20 cellular contexts compared by ENCODE assay signal in genomic region chr17:49979748-49980479, GRCh38. TPM values are rescaled to one million over a fixed set of nuclear protein-coding genes. Genes with fewer than 3 reads are reported as not detected.
"Had no signal": no experiment of that assay in that cellular context is flagged by ENCODE, and none has a peak within 500 bp of the region (broad histone marks: within the 10 kb centered on the region; RNA-seq: fewer than 3 reads in every experiment).

No MANE protein-coding gene starts in this region.

- H3K36me3 ChIP-seq: lower lobe of right lung, tibial nerve, vagina had no signal

- H3K4me1 ChIP-seq: lower lobe of right lung, tibial nerve had no signal

- DNase-seq: activated CD4-positive, alpha-beta memory T cell treated with anti-CD3 and anti-CD28 coated beads, Interleukin-2, amount 10 ng/mL, durations not matched to agents 7 days and 5 days; activated CD4-positive, alpha-beta T cell treated with anti-CD3 and anti-CD28 coated beads for 48 hours; activated CD4-positive, CD25-positive, alpha-beta regulatory T cell; activated CD8-positive, alpha-beta memory T cell treated with anti-CD3 and anti-CD28 coated beads, Interleukin-2, amount 10 ng/mL, durations not matched to agents 7 days and 5 days; amniotic stem cell; hypothalamus; lower lobe of right lung; occipital lobe; stimulated activated CD4-positive, alpha-beta T cell treated with anti-CD3 and anti-CD28 coated beads, Interleukin-12 subunit alpha, Interleukin-12 subunit beta, amount 100 ng/mL, for 4 hours; stimulated activated CD4-positive, alpha-beta T cell treated with anti-CD3 and anti-CD28 coated beads, Interleukin-1b, Interleukin-23, amount 100 ng/mL, for 48 hours; stimulated activated CD8-positive, alpha-beta memory T cell treated with anti-CD3 and anti-CD28 coated beads, Interleukin-4, amount 100 ng/mL, for 48 hours; stimulated activated naive CD4-positive, alpha-beta T cell treated with Interleukin-2 at 50 U/mL for 16 hours; substantia nigra had no signal

- H3K9me3 ChIP-seq: lower lobe of right lung, tibial nerve, vagina had no signal

- H3K27me3 ChIP-seq: vagina had no signal

- FAIRE-seq: frontal cortex, TTC549 had no signal

- ATAC-seq: activated CD8-positive, alpha-beta memory T cell treated with anti-CD3 and anti-CD28 coated beads, Interleukin-2, amount 10 ng/mL, durations not matched to agents 7 days and 5 days; lower lobe of right lung had no signal

- H3K4me3 ChIP-seq: lower lobe of right lung, tibial nerve, vagina had no signal

- H3K27ac ChIP-seq: lower lobe of right lung, tibial nerve, vagina had no signal

RNA-seq across cellular contexts. Expression of gene DLX4, which starts 10.9 kb away (rescaled TPM):
- total RNA-seq: dermis microvascular lymphatic vessel endothelial cell, epithelial cell of proximal tubule, frontal cortex, occipital lobe, tibial nerve had no signal

RNA-seq across cellular contexts. Expression of gene DLX3, which starts 15.1 kb away (rescaled TPM):
- total RNA-seq: activated CD4-positive, alpha-beta memory T cell treated with anti-CD3 and anti-CD28 coated beads, Interleukin-2, amount 10 ng/mL, durations not matched to agents 7 days and 5 days; activated CD8-positive, alpha-beta memory T cell treated with anti-CD3 and anti-CD28 coated beads, Interleukin-2, amount 10 ng/mL, durations not matched to agents 7 days and 5 days; cardiac septum; dermis microvascular lymphatic vessel endothelial cell; epithelial cell of proximal tubule; frontal cortex; occipital lobe had no signal
